In genomic region chr14:58690801-58691516, GRCh38 we compare ENCODE assay signal across 1 cellular context.
TF ChIP-seq lines count a peak whose summit lies in the region.

No MANE protein-coding gene starts in this region.

TF ChIP-seq in SK-N-SH treated with all-trans-retinoic acid at 6 μM for 48 hours, 23 proteins besides CTCF, POLR2A, EP300 and RAD21 (continued from another document):
- TF ChIP-seq GLIS3 (CRISPR knock-in tag; IDR thresholded peaks at IDR 0.05) (no peak), ZFP3 (CRISPR knock-in tag; IDR thresholded peaks at IDR 0.05) (no peak), ZNF565 (CRISPR knock-in tag; conservative IDR thresholded peaks at IDR 0.05; ENCODE audit: low read depth) (no peak), PATZ1 (CRISPR knock-in tag; IDR thresholded peaks at IDR 0.05; ENCODE audit: borderline replicate concordance) (no peak), CSRNP3 (CRISPR knock-in tag; IDR thresholded peaks at IDR 0.05) (no peak), ZNF8 (CRISPR knock-in tag; IDR thresholded peaks at IDR 0.05) (no peak), ZNF70 (CRISPR knock-in tag; IDR thresholded peaks at IDR 0.05) (no peak), TCF4 (CRISPR knock-in tag; IDR thresholded peaks at IDR 0.05; ENCODE audit: borderline replicate concordance) (no peak), ARNTL (CRISPR knock-in tag; IDR thresholded peaks at IDR 0.05; ENCODE audit: borderline replicate concordance, low read depth) (no peak), ZC3H10 (CRISPR knock-in tag; IDR thresholded peaks at IDR 0.05) (no peak)
- TF ChIP-seq, protein P1, sequence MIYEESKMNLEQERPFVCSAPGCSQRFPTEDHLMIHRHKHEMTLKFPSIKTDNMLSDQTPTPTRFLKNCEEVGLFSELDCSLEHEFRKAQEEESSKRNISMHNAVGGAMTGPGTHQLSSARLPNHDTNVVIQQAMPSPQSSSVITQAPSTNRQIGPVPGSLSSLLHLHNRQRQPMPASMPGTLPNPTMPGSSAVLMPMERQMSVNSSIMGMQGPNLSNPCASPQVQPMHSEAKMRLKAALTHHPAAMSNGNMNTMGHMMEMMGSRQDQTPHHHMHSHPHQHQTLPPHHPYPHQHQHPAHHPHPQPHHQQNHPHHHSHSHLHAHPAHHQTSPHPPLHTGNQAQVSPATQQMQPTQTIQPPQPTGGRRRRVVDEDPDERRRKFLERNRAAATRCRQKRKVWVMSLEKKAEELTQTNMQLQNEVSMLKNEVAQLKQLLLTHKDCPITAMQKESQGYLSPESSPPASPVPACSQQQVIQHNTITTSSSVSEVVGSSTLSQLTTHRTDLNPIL (CRISPR knock-in tag; IDR thresholded peaks at IDR 0.05; ENCODE audit: low read depth): no peak
